ENCODE assay signal across 1 cellular context in genomic region chr18:44229693-44230108, GRCh38.
TF ChIP-seq lines count a peak whose summit lies in the region.

No MANE protein-coding gene starts in this region.

TF ChIP-seq in HepG2, 621 proteins besides CTCF, POLR2A, EP300 and RAD21 (continued from another document):
- TF ChIP-seq, protein P1, sequence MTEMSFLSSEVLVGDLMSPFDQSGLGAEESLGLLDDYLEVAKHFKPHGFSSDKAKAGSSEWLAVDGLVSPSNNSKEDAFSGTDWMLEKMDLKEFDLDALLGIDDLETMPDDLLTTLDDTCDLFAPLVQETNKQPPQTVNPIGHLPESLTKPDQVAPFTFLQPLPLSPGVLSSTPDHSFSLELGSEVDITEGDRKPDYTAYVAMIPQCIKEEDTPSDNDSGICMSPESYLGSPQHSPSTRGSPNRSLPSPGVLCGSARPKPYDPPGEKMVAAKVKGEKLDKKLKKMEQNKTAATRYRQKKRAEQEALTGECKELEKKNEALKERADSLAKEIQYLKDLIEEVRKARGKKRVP (CRISPR knock-in tag; IDR thresholded peaks at IDR 0.05), result no peak
- TF ChIP-seq ZNF256 (CRISPR knock-in tag; conservative IDR thresholded peaks at IDR 0.05) (no peak), HBP1 (CRISPR knock-in tag; IDR thresholded peaks at IDR 0.05; ENCODE audit: low read depth) (no peak), WIZ (CRISPR knock-in tag; IDR thresholded peaks at IDR 0.05) (no peak)
